Comparison of ENCODE assay signal across 16 cellular contexts in the genomic region with DNA sequence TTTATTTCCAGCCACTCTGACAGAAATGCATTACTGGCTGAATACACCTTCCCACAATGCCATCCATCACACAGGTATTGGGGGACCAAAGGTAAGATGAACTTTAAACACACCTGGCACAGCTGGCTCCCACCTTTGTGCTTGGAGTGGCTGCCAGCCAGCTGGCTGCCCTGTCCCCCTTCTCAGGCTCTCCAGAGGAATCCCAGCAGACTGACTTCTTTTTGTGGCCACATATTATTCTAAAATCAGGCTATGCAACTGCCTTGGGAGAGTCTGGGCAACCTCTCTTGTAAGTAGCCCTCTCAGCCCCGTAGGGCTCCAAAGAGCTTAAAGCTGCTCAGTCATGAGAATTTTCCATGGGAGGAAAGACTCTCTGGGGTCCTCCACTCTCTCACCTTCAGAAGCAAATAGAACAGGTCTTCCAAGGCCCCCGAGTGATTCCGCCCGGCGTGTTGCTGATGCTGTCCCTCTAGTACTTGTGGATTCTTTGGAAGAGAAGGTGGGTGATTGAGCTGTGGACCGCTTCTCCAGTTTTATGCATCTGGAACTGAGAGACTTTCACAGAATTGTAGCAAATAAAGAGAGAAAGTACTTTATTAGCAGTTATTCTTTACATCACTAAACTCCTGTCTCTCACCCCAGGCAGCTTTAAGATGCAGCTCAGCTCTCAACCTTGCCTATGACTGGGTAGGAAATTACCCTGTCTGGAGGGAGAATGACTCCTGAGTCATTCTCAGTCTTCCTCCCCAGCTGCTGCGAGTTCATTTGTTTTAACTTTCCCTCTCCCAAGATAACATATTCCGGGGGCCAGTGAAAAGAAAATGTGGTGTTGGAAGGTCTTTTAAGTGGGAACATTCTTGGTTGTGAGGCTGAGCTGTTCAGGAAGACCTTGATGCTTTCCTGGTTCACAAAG.
A peak's percentile ranks its signal among the peaks of the same experiment; 100 is the strongest.
DNase-seq lines count a peak whose midpoint lies in the region; ATAC-seq and TF ChIP-seq lines count a peak whose summit lies in the region.
"Had no signal": no experiment of that assay in that cellular context is flagged by ENCODE, and none has a peak within 500 bp of the region (broad histone marks: within the 10 kb centered on the region; RNA-seq: fewer than 3 reads in every experiment).

No MANE protein-coding gene starts in this region.

- no peak for ATAC-seq in upper lobe of right lung
- ATAC-seq: heart left ventricle, WTC11 had no signal

- H3K36me3 ChIP-seq in adipocyte (ENCODE audit: control insufficient read depth, insufficient read depth, low read length, severe bottlenecking): no peaks in the 10 kb centered on the region
- H3K36me3 ChIP-seq in sigmoid colon: no peaks in the 10 kb centered on the region
- H3K36me3 ChIP-seq in upper lobe of right lung: no peaks in the 10 kb centered on the region
- H3K36me3 ChIP-seq: heart left ventricle, suprapubic skin had no signal

- H3K27me3 ChIP-seq in adipocyte (replicated peaks; ENCODE audit: control insufficient read depth, insufficient read depth, low read length) (peaks cover 3% of the 10 kb centered on the region), sigmoid colon (no peaks in the 10 kb centered on the region), upper lobe of right lung (peaks cover 33% of the 10 kb centered on the region)

- intact Hi-C loops in sigmoid colon (cut with DNase I): loop anchor here (5.0 kb wide), 3 partner anchors 51 to 161 kb away; partner anchors contain the start of gene PITX1
- intact Hi-C loops in upper lobe of right lung (cut with DNase I): no loop called here

- TF ChIP-seq POLR2A in sigmoid colon (IDR thresholded peaks at IDR 0.05): no peak

- peaks cover 23% of the 10 kb centered on the region for H3K4me1 ChIP-seq in adipocyte (ENCODE audit: control insufficient read depth, insufficient read depth, low read length)
- peaks cover 0 to 10% (median 9%) of the 10 kb centered on the region in 4 donors for H3K4me1 ChIP-seq in sigmoid colon
- no peaks in the 10 kb centered on the region for H3K4me1 ChIP-seq in upper lobe of right lung

- H3K4me3 ChIP-seq in adipocyte (ENCODE audit: low read length) (no peak overlapping the region), sigmoid colon (no peak overlapping the region), upper lobe of right lung (no peak overlapping the region)
- H3K4me3 ChIP-seq: heart left ventricle, lung, suprapubic skin had no signal

- peak; percentile 21 for DNase-seq in activated CD8-positive, alpha-beta memory T cell treated with anti-CD3 and anti-CD28 coated beads for 24 hours
- DNase-seq in activated CD8-positive, alpha-beta memory T cell treated with anti-CD3 and anti-CD28 coated beads, Interleukin-2, amount 50 U/mL, for 48 hours: no peak
- DNase-seq in adipocyte (ENCODE audit: low read depth) (peak; percentile 80), fibroblast of peridontal ligament (ENCODE audit: extremely low read depth) (peak; percentile 55), sigmoid colon (peak; percentile 28), NCI-H1930 (lab: John Stamatoyannopoulos, UW) (no peak), upper lobe of right lung (no peak), hypothalamus (lab: John Stamatoyannopoulos, UW) (no peak)
- DNase-seq: 8988T; effector memory CD4-positive, alpha-beta T cell; NCI-H2171; stimulated activated CD4-positive, alpha-beta T cell treated with anti-CD3 and anti-CD28 coated beads, Interleukin-12 subunit alpha, Interleukin-12 subunit beta, amount 100 ng/mL, for 4 hours had no signal

- no peaks in the 10 kb centered on the region for H3K9me3 ChIP-seq in adipocyte (ENCODE audit: control insufficient read depth, low read length)
- no peaks in the 10 kb centered on the region for H3K9me3 ChIP-seq in sigmoid colon
- H3K9me3 ChIP-seq in upper lobe of right lung: no peaks in the 10 kb centered on the region
- H3K9me3 ChIP-seq: suprapubic skin had no signal

- TF ChIP-seq CTCF in sigmoid colon (IDR thresholded peaks at IDR 0.05) (no peak), upper lobe of right lung (IDR thresholded peaks at IDR 0.05) (no peak)

- H3K27ac ChIP-seq in sigmoid colon (no peak overlapping the region), upper lobe of right lung (no peak overlapping the region)
- H3K27ac ChIP-seq: heart left ventricle, suprapubic skin had no signal

- 71 to 72% methylated on average over 8 of the region's 8 CpGs for WGBS in sigmoid colon, 2 donors

- H3K9ac ChIP-seq in adipocyte (ENCODE audit: low read length): no peak overlapping the region

- TF ChIP-seq EP300 in sigmoid colon (IDR thresholded peaks at IDR 0.05): no peak

Comparison
In these comparisons a context has a peak if more than half of its experiments do, and no peak if none do; other contexts are left out.
1. DNase-seq: peak in activated CD8-positive, alpha-beta memory T cell treated with anti-CD3 and anti-CD28 coated beads for 24 hours (single experiment), adipocyte (single experiment), fibroblast of peridontal ligament (single experiment) and sigmoid colon (single experiment); none in activated CD8-positive, alpha-beta memory T cell treated with anti-CD3 and anti-CD28 coated beads, Interleukin-2, amount 50 U/mL, for 48 hours (single experiment), NCI-H1930 (0 of 2), upper lobe of right lung (single experiment) and hypothalamus (0 of 51).